1 cellular context compared by ENCODE assay signal in genomic region chr14:90388437-90388836, GRCh38.
TF ChIP-seq lines count a peak whose summit lies in the region.

No MANE protein-coding gene starts in this region.

TF ChIP-seq in HCT116, 20 proteins besides CTCF, POLR2A, EP300 and RAD21 (continued from another document):
- TF ChIP-seq ZBTB33 (IDR thresholded peaks at IDR 0.05; ENCODE audit: extremely low read depth, insufficient replicate concordance, low read length) (no peak), FOSL1 (IDR thresholded peaks at IDR 0.05; ENCODE audit: low read depth) (peak; percentile 34), REST (IDR thresholded peaks at IDR 0.05; ENCODE audit: low read depth) (no peak), SRF (IDR thresholded peaks at IDR 0.05; ENCODE audit: low read depth) (no peak), SP1 (IDR thresholded peaks at IDR 0.05; ENCODE audit: low read depth) (peak; percentile 27; the same call in 1 of the 2 replicates), MAX (IDR thresholded peaks at IDR 0.05) (no peak; the same call in 1 of the 2 replicates), CBX3 (IDR thresholded peaks at IDR 0.05; ENCODE audit: low read depth) (no peak), ATF3 (IDR thresholded peaks at IDR 0.05) (no peak), JUND (IDR thresholded peaks at IDR 0.05) (peak; percentile 21; the same call in 1 of the 2 replicates), EZH2 (IDR thresholded peaks at IDR 0.05) (no peak), ELF1 (IDR thresholded peaks at IDR 0.05; ENCODE audit: borderline replicate concordance, low read depth) (no peak), TCF7L2 (IDR thresholded peaks at IDR 0.05; ENCODE audit: borderline replicate concordance, extremely low read depth, insufficient read depth, insufficient read length) (no peak), POLR2AphosphoS5 (IDR thresholded peaks at IDR 0.05; ENCODE audit: low read depth, low read length) (no peak), ZFX (IDR thresholded peaks at IDR 0.05) (no peak), EZH2phosphoT487 (IDR thresholded peaks at IDR 0.05; ENCODE audit: borderline replicate concordance) (no peak), ZNF274 (IDR thresholded peaks at IDR 0.05; ENCODE audit: low read depth, low read length) (no peak)
TF ChIP-seq in HCT116: peak in this region for 3.
